8 cellular contexts compared by ENCODE assay signal in the genomic region with DNA sequence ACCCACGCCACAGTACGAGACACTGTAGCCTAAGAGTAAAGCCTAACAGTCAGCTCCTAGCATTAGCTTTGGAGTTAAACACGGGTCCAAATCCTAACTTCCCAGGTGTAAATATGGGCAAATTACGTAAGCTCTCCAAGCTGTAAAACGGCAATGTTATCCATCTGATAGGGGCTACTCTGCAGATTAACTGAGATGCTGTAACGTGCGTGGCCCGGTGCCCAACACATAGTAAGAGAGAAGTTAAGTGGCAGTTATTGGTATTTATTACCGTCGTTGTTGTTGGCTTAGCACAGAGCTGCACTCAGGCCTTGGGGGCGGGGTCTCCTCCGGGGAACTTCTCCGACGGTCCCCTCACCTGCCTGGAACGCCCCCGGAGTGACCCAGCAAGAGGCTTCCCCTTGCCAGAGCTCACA. TPM values are rescaled to one million over a fixed set of nuclear protein-coding genes. Genes with fewer than 3 reads are reported as not detected.
A peak's percentile ranks its signal among the peaks of the same experiment; 100 is the strongest.
DNase-seq lines count a peak whose midpoint lies in the region; TF ChIP-seq lines count a peak whose summit lies in the region.

No MANE protein-coding gene starts in this region.

- H3K36me3 ChIP-seq in kidney epithelial cell (ENCODE audit: control insufficient read depth, insufficient read depth, low read length) (no peaks in the 10 kb centered on the region), testis (ENCODE audit: low read depth, missing control alignments) (no peaks in the 10 kb centered on the region)

- TF ChIP-seq POLR2A in testis (IDR thresholded peaks at IDR 0.05) = no peak

- WGBS in testis, 2 donors = 0% methylated on average over 16 of the region's 16 CpGs

- H3K4me1 ChIP-seq in testis = peaks cover 32% of the 10 kb centered on the region

- TF ChIP-seq CTCF in kidney epithelial cell (IDR thresholded peaks at IDR 0.05; ENCODE audit: insufficient read depth, low read length, poor library complexity, severe bottlenecking) (no peak), testis (IDR thresholded peaks at IDR 0.05) (no peak)

- H3K4me1 Mint-ChIP-seq in activated CD4-positive, alpha-beta T cell treated with anti-CD3 and anti-CD28 coated beads, Interleukin-2, amount 10 ng/mL, durations not matched to agents 7 days and 5 days = peaks cover 62% of the 10 kb centered on the region
- peaks cover 54% of the 10 kb centered on the region for H3K4me1 Mint-ChIP-seq in activated naive CD8-positive, alpha-beta T cell treated with anti-CD3 and anti-CD28 coated beads for 36 hours

- H3K4me3 ChIP-seq in kidney epithelial cell (ENCODE audit: low read depth, low read length) = peak overlapping the region; percentile 77
- peak overlapping the region; percentile 90 to 95 for H3K4me3 ChIP-seq in testis

- POLR2A ChIA-PET in activated CD4-positive, alpha-beta T cell treated with anti-CD3 and anti-CD28 coated beads, Interleukin-2, amount 10 ng/mL, durations not matched to agents 7 days and 5 days (lab: Charles Lee) = interaction anchor here (0.6 to 1.3 kb wide), 3 partner anchors 113 to 158 kb away, joined by 3 to 4 read pairs (median 3); a partner anchor contains a TSS

- no peaks in the 10 kb centered on the region for H3K9me3 ChIP-seq in testis

- peak overlapping the region; percentile 97 for H3K4me3 Mint-ChIP-seq in activated CD4-positive, alpha-beta T cell treated with anti-CD3 and anti-CD28 coated beads, Interleukin-2, amount 10 ng/mL, durations not matched to agents 7 days and 5 days
- peak overlapping the region; percentile 93 for H3K4me3 Mint-ChIP-seq in activated naive CD8-positive, alpha-beta T cell treated with anti-CD3 and anti-CD28 coated beads for 36 hours

- H3K27me3 ChIP-seq in kidney epithelial cell (ENCODE audit: control insufficient read depth, insufficient read depth, low read length) (no peaks in the 10 kb centered on the region), testis (no peaks in the 10 kb centered on the region)

- H3K36me3 Mint-ChIP-seq in activated CD4-positive, alpha-beta T cell treated with anti-CD3 and anti-CD28 coated beads, Interleukin-2, amount 10 ng/mL, durations not matched to agents 7 days and 5 days (ENCODE audit: low read depth) = peaks cover 11% of the 10 kb centered on the region
- H3K36me3 Mint-ChIP-seq in activated naive CD8-positive, alpha-beta T cell treated with anti-CD3 and anti-CD28 coated beads for 36 hours = peaks cover 14% of the 10 kb centered on the region

- no peaks in the 10 kb centered on the region for H3K9me3 Mint-ChIP-seq in activated CD4-positive, alpha-beta T cell treated with anti-CD3 and anti-CD28 coated beads, Interleukin-2, amount 10 ng/mL, durations not matched to agents 7 days and 5 days
- no peaks in the 10 kb centered on the region for H3K9me3 Mint-ChIP-seq in activated naive CD8-positive, alpha-beta T cell treated with anti-CD3 and anti-CD28 coated beads for 36 hours

- H3K27ac ChIP-seq in testis = peak overlapping the region; percentile 87 to 94

- CTCF ChIA-PET in activated CD4-positive, alpha-beta T cell treated with anti-CD3 and anti-CD28 coated beads, Interleukin-2, amount 10 ng/mL, durations not matched to agents 7 days and 5 days (lab: Charles Lee) = interaction anchor here (0.8 to 4.0 kb wide), 44 partner anchors 10 to 694 kb away, joined by 3 to 85 read pairs (median 5); a partner anchor contains a TSS

- intact Hi-C loops in testis (cut with DNase I; ENCODE audit: low total_unique reads) = no loop called here

- no peak for DNase-seq in activated CD4-positive, alpha-beta T cell treated with anti-CD3 and anti-CD28 coated beads, Interleukin-2, amount 10 ng/mL, durations not matched to agents 7 days and 5 days
- no peak for DNase-seq in activated CD4-positive, alpha-beta T cell treated with anti-CD3 and anti-CD28 coated beads, Interleukin-2, amount 50 U/mL, for 4 hours
- DNase-seq in activated naive CD8-positive, alpha-beta T cell treated with anti-CD3 and anti-CD28 coated beads for 36 hours = no peak
- no peak for DNase-seq in kidney epithelial cell (ENCODE audit: low read depth)
- DNase-seq in testis = no peak
- no peak for DNase-seq in central memory CD4-positive, alpha-beta T cell
- no peak for DNase-seq in NCI-H526 treated with DMSO at 0.1 percent for 48 hours (lab: John Stamatoyannopoulos, UW)
- DNase-seq in hippocampal formation (lab: John Stamatoyannopoulos, UW) = no peak

- H3K27me3 Mint-ChIP-seq in activated CD4-positive, alpha-beta T cell treated with anti-CD3 and anti-CD28 coated beads, Interleukin-2, amount 10 ng/mL, durations not matched to agents 7 days and 5 days = no peaks in the 10 kb centered on the region
- H3K27me3 Mint-ChIP-seq in activated naive CD8-positive, alpha-beta T cell treated with anti-CD3 and anti-CD28 coated beads for 36 hours = no peaks in the 10 kb centered on the region

- H3K27ac Mint-ChIP-seq in activated CD4-positive, alpha-beta T cell treated with anti-CD3 and anti-CD28 coated beads, Interleukin-2, amount 10 ng/mL, durations not matched to agents 7 days and 5 days = peak overlapping the region; percentile 98
- H3K27ac Mint-ChIP-seq in activated naive CD8-positive, alpha-beta T cell treated with anti-CD3 and anti-CD28 coated beads for 36 hours = peak overlapping the region; percentile 95

RNA-seq across cellular contexts. Expression of a gene that starts 0.5 kb away (rescaled TPM):
- 10 to 100 TPM; 57.5 to 59.3 TPM for total RNA-seq in activated CD4-positive, alpha-beta T cell treated with anti-CD3 and anti-CD28 coated beads, Interleukin-2, amount 10 ng/mL, durations not matched to agents 7 days and 5 days
- 10 to 100 TPM; 58.0 to 59.4 TPM for total RNA-seq in activated naive CD8-positive, alpha-beta T cell treated with anti-CD3 and anti-CD28 coated beads for 36 hours
- total RNA-seq in kidney epithelial cell = 105 TPM in 2 replicates
- 100 to 1,000 TPM; 109 to 146 TPM for total RNA-seq in testis
- polyA plus RNA-seq in testis (ENCODE audit: insufficient read depth, low read depth, low replicate concordance) = 111 TPM

RNA-seq across cellular contexts. Expression of a gene that starts 7.1 kb away (rescaled TPM):
- total RNA-seq in activated CD4-positive, alpha-beta T cell treated with anti-CD3 and anti-CD28 coated beads, Interleukin-2, amount 10 ng/mL, durations not matched to agents 7 days and 5 days = 100 to 1,000 TPM; 209 to 226 TPM
- total RNA-seq in activated naive CD8-positive, alpha-beta T cell treated with anti-CD3 and anti-CD28 coated beads for 36 hours = 100 to 1,000 TPM; 158 to 168 TPM
- 183 and 236 TPM in 2 replicates for total RNA-seq in kidney epithelial cell
- total RNA-seq in testis = 10 to 100 TPM; 45.4 to 59.6 TPM
- 50.2 TPM for polyA plus RNA-seq in testis (ENCODE audit: insufficient read depth, low read depth, low replicate concordance)

RNA-seq across cellular contexts. Expression of a gene that starts 23.8 kb away (rescaled TPM):
- total RNA-seq in activated CD4-positive, alpha-beta T cell treated with anti-CD3 and anti-CD28 coated beads, Interleukin-2, amount 10 ng/mL, durations not matched to agents 7 days and 5 days = not detected
- total RNA-seq in activated naive CD8-positive, alpha-beta T cell treated with anti-CD3 and anti-CD28 coated beads for 36 hours = 1 to 10 TPM; 1.8 to 1.9 TPM
- total RNA-seq in kidney epithelial cell = 1.2 TPM in 2 replicates
- total RNA-seq in testis = 1 to 10 TPM; 1.3 to 2.0 TPM
- polyA plus RNA-seq in testis (ENCODE audit: insufficient read depth, low read depth, low replicate concordance) = 4.2 TPM
